35 cellular contexts compared by ENCODE assay signal in genomic region chr12:39343665-39344064, GRCh38.
A peak's percentile ranks its signal among the peaks of the same experiment; 100 is the strongest.
DNase-seq lines count a peak whose midpoint lies in the region; ATAC-seq, FAIRE-seq and TF ChIP-seq lines count a peak whose summit lies in the region.
"Had no signal": no experiment of that assay in that cellular context is flagged by ENCODE, and none has a peak within 500 bp of the region (broad histone marks: within the 10 kb centered on the region; RNA-seq: fewer than 3 reads in every experiment).

No MANE protein-coding gene starts in this region.

- H3K4me1 ChIP-seq in right lobe of liver, result peaks cover 0 to 10% (median 0%) of the 10 kb centered on the region in 4 donors
- H3K4me1 ChIP-seq in HepG2 (ENCODE audit: insufficient read depth, low read length), result peaks cover 15% of the 10 kb centered on the region
- H3K4me1 ChIP-seq: A549; BLaER1; BLaER1 treated with 17β-estradiol and CSF1 and Interleukin-3, amounts not matched to agents 10 nM and 100 nM; Caco-2 had no signal

- 73% methylated on average over 4 of the region's 4 CpGs for WGBS in right lobe of liver (ENCODE audit: insufficient coverage, low coverage, low lambda C conversion rate, missing lambda C conversion rate)
- 95% methylated on average over 4 of the region's 4 CpGs for WGBS in HepG2 (ENCODE audit: low lambda C conversion rate)

- H3K4me3 ChIP-seq in right lobe of liver (no peak overlapping the region), HepG2 (replicated peaks in 1 of 3; ENCODE audit: insufficient read depth in 1 of 3, low read depth in 2 of 3, low read length in 3 of 3) (no peak overlapping the region), bronchial epithelial cell (ENCODE audit: low read depth, low read length) (no peak overlapping the region), epithelial cell of esophagus (ENCODE audit: low read length) (no peak overlapping the region)
- H3K4me3 ChIP-seq: A549; BLaER1; BLaER1 treated with 17β-estradiol and CSF1 and Interleukin-3, amounts not matched to agents 10 nM and 100 nM had no signal

- intact Hi-C loops in right lobe of liver (cut with DNase I) (no loop called here), HepG2 (cut with micrococcal nuclease; ENCODE audit: unreplicated experiment) (no loop called here), left colon (cut with DNase I, micrococcal nuclease) (no loop called here)

- DNase-seq in right lobe of liver (no peak), HepG2 (ENCODE audit: low spot score) (no peak), bronchial epithelial cell (ENCODE audit: low read depth) (peak; percentile 77), epithelial cell of esophagus (ENCODE audit: low read depth) (peak; percentile 65), left colon (no peak)
- DNase-seq: 8988T; ACHN; AML-193; BE2C; C1 segment of cervical spinal cord; Caco-2; Calu3; CD4-positive, alpha-beta memory T cell; CD4-positive, alpha-beta T cell; CD4-positive, CD25-positive, alpha-beta regulatory T cell; CD8-positive, alpha-beta memory T cell; CD8-positive, alpha-beta T cell; COR-L47; DMS 273 treated with DMSO at 0.1 percent for 48 hours; DMS153; DMS53; DMS79; DMS79 treated with DMSO at 0.1 percent for 48 hours; DND-41; EL had no signal

- H3K9me3 ChIP-seq in right lobe of liver (no peaks in the 10 kb centered on the region), HepG2 (ENCODE audit: low read length) (no peaks in the 10 kb centered on the region)
- H3K9me3 ChIP-seq: A549; BE2C; BLaER1; BLaER1 treated with 17β-estradiol and CSF1 and Interleukin-3, amounts not matched to agents 10 nM and 100 nM; Caco-2 had no signal

- FAIRE-seq in HepG2 (lab: Jason Lieb, UNC), result no peak
- FAIRE-seq in bronchial epithelial cell (lab: Jason Lieb, UNC), result no peak
- FAIRE-seq: A204.1, A549, D721Med had no signal

- H3K36me3 ChIP-seq in right lobe of liver (no peaks in the 10 kb centered on the region), HepG2 (replicated peaks in 1 of 2; ENCODE audit: control insufficient read depth in 1 of 2, insufficient read depth in 2 of 2, low read length in 2 of 2) (peaks cover 0 to 2% of the 10 kb centered on the region in 2 experiments; a peak in 3 of 5 replicates), bronchial epithelial cell (ENCODE audit: control insufficient read depth, insufficient read depth, low read length) (no peaks in the 10 kb centered on the region)
- H3K36me3 ChIP-seq: BLaER1; BLaER1 treated with 17β-estradiol and CSF1 and Interleukin-3, amounts not matched to agents 10 nM and 100 nM had no signal

- no TSS peak for BruUV-seq in HepG2 (replicated peaks; lab: Mats Ljungman, UMichigan)

- in situ Hi-C loops in HepG2 (cut with HindIII; ENCODE audit: extremely low pct_ligation_motif_present, low pct_unique_long_range_greater_than_20kb), result no loop called here

- CTCF ChIA-PET in HepG2 (lab: Yijun Ruan, JAX; ENCODE audit: low intra/inter-chr PET ratio, low total read pairs), result no interaction called here

- H3K27me3 ChIP-seq in right lobe of liver (no peaks in the 10 kb centered on the region), HepG2 (ENCODE audit: control insufficient read depth in 1 of 2, insufficient read depth in 2 of 2, low read length in 2 of 2) (no peaks in the 10 kb centered on the region), bronchial epithelial cell (ENCODE audit: control insufficient read depth, insufficient read depth, low read length) (no peaks in the 10 kb centered on the region)
- H3K27me3 ChIP-seq: BE2C; BLaER1; BLaER1 treated with 17β-estradiol and CSF1 and Interleukin-3, amounts not matched to agents 10 nM and 100 nM had no signal

- no peak overlapping the region for H3K4me2 ChIP-seq in HepG2 (ENCODE audit: low read depth, low read length)
- H3K4me2 ChIP-seq: A549; BLaER1; BLaER1 treated with 17β-estradiol and CSF1 and Interleukin-3, amounts not matched to agents 10 nM and 100 nM had no signal

- no peak overlapping the region for H3K9ac ChIP-seq in HepG2 (ENCODE audit: insufficient read depth, low read depth, low read length)
- H3K9ac ChIP-seq: BLaER1; BLaER1 treated with 17β-estradiol and CSF1 and Interleukin-3, amounts not matched to agents 10 nM and 100 nM had no signal

- TF ChIP-seq CTCF in right lobe of liver (IDR thresholded peaks at IDR 0.05), result no peak
- no peak for TF ChIP-seq CTCF in HepG2 (CRISPR knock-in tag; IDR thresholded peaks at IDR 0.05)
- no peak for TF ChIP-seq CTCF in bronchial epithelial cell (IDR thresholded peaks at IDR 0.05; ENCODE audit: insufficient read depth, low read length, severe bottlenecking)
- no peak for TF ChIP-seq CTCF in epithelial cell of esophagus (IDR thresholded peaks at IDR 0.05; ENCODE audit: insufficient read depth, low read depth, low read length, missing control alignments)

- H3K79me2 ChIP-seq in HepG2 (ENCODE audit: insufficient read depth, low read length), result no peaks in the 10 kb centered on the region

- H4K20me1 ChIP-seq in HepG2 (ENCODE audit: insufficient read depth, low read length), result no peaks in the 10 kb centered on the region
- H4K20me1 ChIP-seq: BLaER1; BLaER1 treated with 17β-estradiol and CSF1 and Interleukin-3, amounts not matched to agents 10 nM and 100 nM had no signal

- H3K27ac ChIP-seq in right lobe of liver (no peak overlapping the region), HepG2 (ENCODE audit: extremely low read length, insufficient read depth, low read length) (no peak overlapping the region)
- H3K27ac ChIP-seq: 22Rv1; A549; BLaER1; BLaER1 treated with 17β-estradiol and CSF1 and Interleukin-3, amounts not matched to agents 10 nM and 100 nM; C4-2B had no signal

- H2AFZ ChIP-seq in HepG2 (ENCODE audit: low read length), result no peak overlapping the region

- POLR2A ChIA-PET in HepG2 (lab: Yijun Ruan, JAX), result no interaction called here

- ATAC-seq in right lobe of liver, result peak in 3 of 4 donors; percentile 30 to 59 (median 50)
- ATAC-seq in HepG2, result no peak
- ATAC-seq in esophagus mucosa, result peak; percentile 26
- ATAC-seq in GM21825 (IDR thresholded peaks at IDR 0.05; ENCODE audit: unreplicated experiment), result no peak
- ATAC-seq in GM21390 (IDR thresholded peaks at IDR 0.05; ENCODE audit: unreplicated experiment), result no peak
- ATAC-seq in left colon, result no peak
- ATAC-seq: A549; CD8-positive, alpha-beta T cell had no signal

- no peak for TF ChIP-seq EP300 in HepG2 (IDR thresholded peaks at IDR 0.05; ENCODE audit: low read depth in 2 of 2, low read length in 2 of 2)
- TF ChIP-seq EP300 in HepG2 (CRISPR knock-in tag; IDR thresholded peaks at IDR 0.05; ENCODE audit: borderline replicate concordance), result no peak

- TF ChIP-seq POLR2A in right lobe of liver (IDR thresholded peaks at IDR 0.05) (no peak), HepG2 (IDR thresholded peaks at IDR 0.05; ENCODE audit: insufficient read depth in 1 of 2, low read depth in 2 of 2, low read length in 2 of 2) (no peak)

- TF ChIP-seq RAD21 in HepG2 (CRISPR knock-in tag; IDR thresholded peaks at IDR 0.05), result no peak

TF ChIP-seq in HepG2, 621 proteins besides CTCF, POLR2A, EP300 and RAD21 (continues in another document):
- TF ChIP-seq JDP2 (CRISPR knock-in tag; IDR thresholded peaks at IDR 0.05; ENCODE audit: borderline replicate concordance), result no peak
- TF ChIP-seq ZNF580 (CRISPR knock-in tag; IDR thresholded peaks at IDR 0.05; ENCODE audit: borderline replicate concordance, low read depth), result no peak
- no peak for TF ChIP-seq ZNF557 (CRISPR knock-in tag; IDR thresholded peaks at IDR 0.05)
- no peak for TF ChIP-seq ZNF484 (CRISPR knock-in tag; IDR thresholded peaks at IDR 0.05; ENCODE audit: borderline replicate concordance, low read depth)
- TF ChIP-seq ZNF3 (CRISPR knock-in tag; IDR thresholded peaks at IDR 0.05), result no peak
- no peak for TF ChIP-seq EHMT2 (IDR thresholded peaks at IDR 0.05; ENCODE audit: borderline replicate concordance, low read depth, low read length)
- TF ChIP-seq ZNF614 (CRISPR knock-in tag; IDR thresholded peaks at IDR 0.05; ENCODE audit: borderline replicate concordance), result no peak
- no peak for TF ChIP-seq ZNF317 (CRISPR knock-in tag; IDR thresholded peaks at IDR 0.05)
- TF ChIP-seq ZNF674 (CRISPR knock-in tag; IDR thresholded peaks at IDR 0.05; ENCODE audit: low read depth), result no peak
- TF ChIP-seq RFX5 (IDR thresholded peaks at IDR 0.05; ENCODE audit: low read depth, low read length), result no peak
- TF ChIP-seq MED8 (CRISPR knock-in tag; IDR thresholded peaks at IDR 0.05; ENCODE audit: insufficient replicate concordance), result no peak
- no peak for TF ChIP-seq YEATS4 (CRISPR knock-in tag; IDR thresholded peaks at IDR 0.05; ENCODE audit: borderline replicate concordance)
- no peak for TF ChIP-seq PAWR (CRISPR knock-in tag; IDR thresholded peaks at IDR 0.05; ENCODE audit: borderline replicate concordance)
- TF ChIP-seq ZBTB44 (CRISPR knock-in tag; IDR thresholded peaks at IDR 0.05), result no peak
- TF ChIP-seq ZNF878 (CRISPR knock-in tag; IDR thresholded peaks at IDR 0.05), result no peak
- no peak for TF ChIP-seq ZSCAN22 (CRISPR knock-in tag; IDR thresholded peaks at IDR 0.05)

Comparison
In these comparisons a context has a peak if more than half of its experiments do, and no peak if none do; other contexts are left out.
1. ATAC-seq: peak in right lobe of liver (3 of 4) and esophagus mucosa (single experiment); none in HepG2 (single experiment), GM21825 (single experiment), GM21390 (single experiment) and left colon (single experiment).
2. DNase-seq: peak in bronchial epithelial cell (single experiment) and epithelial cell of esophagus (single experiment); none in right lobe of liver (0 of 3), HepG2 (single experiment) and left colon (0 of 2).